Comparison of ENCODE assay signal across 2 cellular contexts in genomic region chr1:51548986-51549619, GRCh38.
TF ChIP-seq lines count a peak whose summit lies in the region.

No MANE protein-coding gene starts in this region.

TF ChIP-seq in liver, 16 proteins besides CTCF, POLR2A, EP300 and RAD21 (continued from another document):
- TF ChIP-seq ZBTB33 (IDR thresholded peaks at IDR 0.05), result no peak
- TF ChIP-seq REST (IDR thresholded peaks at IDR 0.05), result no peak
- no peak for TF ChIP-seq GABPA (IDR thresholded peaks at IDR 0.05 in 1 of 2, conservative IDR thresholded peaks at IDR 0.05 in 1 of 2)
- TF ChIP-seq HNF4A (conservative IDR thresholded peaks at IDR 0.05), result no peak

TF ChIP-seq in HepG2, 621 proteins besides CTCF, POLR2A, EP300 and RAD21 (continued from another document):
- TF ChIP-seq HMGXB3 (CRISPR knock-in tag; IDR thresholded peaks at IDR 0.05; ENCODE audit: borderline replicate concordance), result no peak
